In the genomic region with DNA sequence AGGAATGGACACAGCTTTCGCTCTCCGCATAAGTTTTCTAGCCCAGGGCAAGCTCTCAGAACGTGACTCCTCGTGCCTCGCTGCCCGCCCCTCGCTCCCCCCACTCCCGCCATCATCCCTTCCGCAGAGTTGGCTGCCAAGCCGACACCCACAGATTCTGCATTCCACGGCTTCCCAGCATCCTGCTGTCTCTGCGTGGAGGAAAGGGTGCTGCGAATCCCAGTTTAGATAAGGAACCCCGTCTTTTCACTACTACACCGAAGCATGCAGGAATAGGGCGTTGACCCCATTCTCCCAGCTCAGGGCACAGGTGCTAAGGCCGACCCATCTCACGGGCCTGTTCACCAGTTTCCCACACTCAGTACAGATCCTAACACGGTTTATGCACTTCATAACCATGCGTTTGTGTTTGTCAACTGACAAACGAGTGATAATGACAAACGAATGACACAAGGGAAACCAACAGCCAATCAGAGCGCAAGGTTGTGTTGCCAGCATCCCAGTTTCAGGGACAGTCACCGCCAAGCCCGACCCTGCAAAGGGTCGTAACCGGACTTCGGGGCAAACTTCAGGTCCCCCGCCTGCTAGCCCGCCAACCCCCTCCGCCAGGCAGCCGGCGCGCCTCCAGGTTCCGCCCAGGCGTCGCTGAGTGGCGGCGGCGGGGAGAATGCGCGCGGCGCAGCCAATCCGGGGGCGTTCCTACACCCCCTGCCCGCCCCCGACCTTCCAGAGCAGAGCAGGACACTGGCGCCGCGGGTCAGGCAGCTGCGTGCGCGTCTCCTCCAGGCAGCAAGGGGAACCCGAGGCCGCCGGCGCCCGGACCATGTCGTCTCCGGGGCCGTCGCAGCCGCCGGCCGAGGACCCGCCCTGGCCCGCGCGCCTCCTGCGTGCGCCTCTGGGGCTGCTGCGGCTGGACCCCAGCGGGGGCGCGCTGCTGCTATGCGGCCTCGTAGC, we compare ENCODE assay signal across 8 cellular contexts. TPM values are rescaled to one million over a fixed set of nuclear protein-coding genes. Genes with fewer than 3 reads are reported as not detected.
A peak's percentile ranks its signal among the peaks of the same experiment; 100 is the strongest.
DNase-seq lines count a peak whose midpoint lies in the region; ATAC-seq and TF ChIP-seq lines count a peak whose summit lies in the region.

Gene CYP2U1 (plus strand): TSS at position 729 of the 954 bp plus-strand sequence. CDS start 95 bp downstream, at position 824.

- H3K4me3 ChIP-seq in HUES48 (ENCODE audit: low read depth, low read length) (peak within 1 kb of the TSS; percentile 74), fibroblast of the aortic adventitia (ENCODE audit: low read depth, low read length) (peak within 1 kb of the TSS; percentile 94), neural cell (ENCODE audit: low read length) (peak within 1 kb of the TSS; percentile 88)

- H3K27ac Mint-ChIP-seq in stimulated activated naive CD8-positive, alpha-beta T cell treated with anti-CD3 and anti-CD28 coated beads, Interleukin-15, amount 100 ng/mL, for 72 hours: peak within 1 kb of the TSS; percentile 84 to 92

- peak within 1 kb of the TSS; percentile 84 for H2AFZ ChIP-seq in neural cell (ENCODE audit: low read depth, low read length)

- no peaks in the 10 kb centered on the region for H3K27me3 Mint-ChIP-seq in stimulated activated naive CD8-positive, alpha-beta T cell treated with anti-CD3 and anti-CD28 coated beads, Interleukin-15, amount 100 ng/mL, for 72 hours

- DNase-seq in DMS 273 treated with DMSO at 0.1 percent for 48 hours (lab: John Stamatoyannopoulos, UW): peak; percentile 19
- peak; percentile 82 for DNase-seq in RPMI7951 (ENCODE audit: low read depth)
- peak; percentile 71 for DNase-seq in activated T-helper 9 cell treated with anti-CD3 and anti-CD28 coated beads, Interleukin-2, amount 50 U/mL, for 16 hours (ENCODE audit: low read depth)
- peak; percentile 69 for DNase-seq in fibroblast of the aortic adventitia (ENCODE audit: low read depth)
- peak; percentile 78 to 80 for DNase-seq in stimulated activated naive CD8-positive, alpha-beta T cell treated with anti-CD3 and anti-CD28 coated beads, Interleukin-15, amount 100 ng/mL, for 72 hours

- H3K4me1 ChIP-seq in HUES48 (ENCODE audit: control insufficient read depth, insufficient read depth, low read length): peaks cover 16% of the 10 kb centered on the region; the same call in 1 of the 2 replicates

- H3K4me3 Mint-ChIP-seq in stimulated activated naive CD8-positive, alpha-beta T cell treated with anti-CD3 and anti-CD28 coated beads, Interleukin-15, amount 100 ng/mL, for 72 hours: peak within 1 kb of the TSS; percentile 95

- no peaks in the 10 kb centered on the region for H3K9me3 Mint-ChIP-seq in stimulated activated naive CD8-positive, alpha-beta T cell treated with anti-CD3 and anti-CD28 coated beads, Interleukin-15, amount 100 ng/mL, for 72 hours

- H3K9ac ChIP-seq in HUES48 (ENCODE audit: low read depth, low read length) (peak within 1 kb of the TSS; percentile 57), neural cell (ENCODE audit: low read length) (peak within 1 kb of the TSS; percentile 72)

- H3K27ac ChIP-seq in HUES48 (ENCODE audit: low read depth, low read length) (no peak within 1 kb of the TSS), neural cell (ENCODE audit: low read length) (peak within 1 kb of the TSS; percentile 17)

- H3K9me2 ChIP-seq in neural cell (ENCODE audit: insufficient read depth, low read length): no peaks in the 10 kb centered on the region

- H3K4me1 Mint-ChIP-seq in stimulated activated naive CD8-positive, alpha-beta T cell treated with anti-CD3 and anti-CD28 coated beads, Interleukin-15, amount 100 ng/mL, for 72 hours: peaks cover 37% of the 10 kb centered on the region

- H4K20me1 ChIP-seq in neural cell (ENCODE audit: insufficient read depth): no peaks in the 10 kb centered on the region

- H3K9me3 ChIP-seq in HUES48 (ENCODE audit: control insufficient read depth, insufficient read depth, low read length) (no peaks in the 10 kb centered on the region), neural cell (ENCODE audit: low read length) (no peaks in the 10 kb centered on the region)

- no peaks in the 10 kb centered on the region for H3F3A ChIP-seq in neural cell (ENCODE audit: insufficient read depth, low read length, poor library complexity, severe bottlenecking)

- H3K36me3 ChIP-seq in HUES48 (ENCODE audit: control insufficient read depth, insufficient read depth, low read length): 0 out of 2 replicates have a peak, but pooled peaks cover 3% of the 10 kb centered on the region
- peaks cover 5% of the 10 kb centered on the region for H3K36me3 ChIP-seq in neural cell (ENCODE audit: insufficient read depth, low read length)

- ATAC-seq in GM21390 (IDR thresholded peaks at IDR 0.05; ENCODE audit: unreplicated experiment): peak; percentile 96
- ATAC-seq in stimulated activated naive CD8-positive, alpha-beta T cell treated with anti-CD3 and anti-CD28 coated beads, Interleukin-15, amount 100 ng/mL, for 72 hours: peak; percentile 93

- H3K27me3 ChIP-seq in HUES48 (ENCODE audit: control insufficient read depth, insufficient read depth, low read length) (peaks cover 31% of the 10 kb centered on the region), neural cell (ENCODE audit: insufficient read depth, low read depth, low read length) (no peaks in the 10 kb centered on the region)

- peak within 1 kb of the TSS; percentile 63 for H3K4me2 ChIP-seq in neural cell (ENCODE audit: low read length)

- no peak for TF ChIP-seq RAD21 in neural cell (conservative IDR thresholded peaks at IDR 0.05)

- TF ChIP-seq EP300 in neural cell (conservative IDR thresholded peaks at IDR 0.05; ENCODE audit: poor library complexity, severe bottlenecking): no peak

- H3K79me2 ChIP-seq in neural cell (replicated peaks; ENCODE audit: insufficient read depth, low read length): no peaks in the 10 kb centered on the region

- TF ChIP-seq CTCF in fibroblast of the aortic adventitia (IDR thresholded peaks at IDR 0.05; ENCODE audit: insufficient read depth, low read length): no peak
- TF ChIP-seq CTCF in neural cell (IDR thresholded peaks at IDR 0.05; ENCODE audit: poor library complexity, severe bottlenecking): peak; percentile 56

TF ChIP-seq in neural cell, 6 proteins besides CTCF, POLR2A, EP300 and RAD21:
- TF ChIP-seq POLR2AphosphoS5 (IDR thresholded peaks at IDR 0.05): peak; percentile 24
- no peak for TF ChIP-seq REST (IDR thresholded peaks at IDR 0.05; ENCODE audit: borderline replicate concordance)
- TF ChIP-seq MXI1 (conservative IDR thresholded peaks at IDR 0.05; ENCODE audit: poor library complexity, severe bottlenecking): peak; percentile 68
- peak; percentile 19 for TF ChIP-seq TAF1 (IDR thresholded peaks at IDR 0.05; ENCODE audit: low read depth)
TF ChIP-seq in neural cell: peak in this region for 3.

RNA-seq across cellular contexts. Expression of gene CYP2U1, which starts in this region (rescaled TPM):
- total RNA-seq in RPMI7951 (2014; rRNA removed; shearing (Covaris generic)): 11.9 and 15.4 TPM in 2 replicates
- 17.3 and 29.3 TPM in 2 replicates for total RNA-seq in fibroblast of the aortic adventitia (ENCODE audit: low replicate concordance)
- 8.4 and 8.8 TPM in 2 replicates for polyA plus RNA-seq in neural cell
- polyA minus RNA-seq in neural cell: 11.7 and 13.4 TPM in 2 replicates

Comparison
In these comparisons a context has a peak if more than half of its experiments do, and no peak if none do; other contexts are left out.
1. DNase-seq: peak in every context shown above with its lines; median percentile 82 in RPMI7951; 79 in stimulated activated naive CD8-positive, alpha-beta T cell treated with anti-CD3 and anti-CD28 coated beads, Interleukin-15, amount 100 ng/mL, for 72 hours; 71 in activated T-helper 9 cell treated with anti-CD3 and anti-CD28 coated beads, Interleukin-2, amount 50 U/mL, for 16 hours; 69 in fibroblast of the aortic adventitia; 19 in DMS 273 treated with DMSO at 0.1 percent for 48 hours.